Comparison of ENCODE assay signal across 9 cellular contexts in genomic region chr17:7354262-7354781, GRCh38. TPM values are rescaled to one million over a fixed set of nuclear protein-coding genes. Genes with fewer than 3 reads are reported as not detected.
DNase-seq lines count a peak whose midpoint lies in the region; ATAC-seq and TF ChIP-seq lines count a peak whose summit lies in the region.
"Had no signal": no experiment of that assay in that cellular context is flagged by ENCODE, and none has a peak within 500 bp of the region (broad histone marks: within the 10 kb centered on the region; RNA-seq: fewer than 3 reads in every experiment).

No MANE protein-coding gene starts in this region.

- in situ Hi-C loops in KBM-7 (cut with MboI; ENCODE audit: low pct_unique_long_range_greater_than_20kb, low sequenced_read_pairs) = no loop called here

- H3K36me3 ChIP-seq in Karpas-422 (ENCODE audit: insufficient read depth, low read length) = no peaks in the 10 kb centered on the region
- H3K36me3 ChIP-seq in neural cell (ENCODE audit: insufficient read depth, low read length) = no peaks in the 10 kb centered on the region

- H3K27me3 Mint-ChIP-seq in central memory CD8-positive, alpha-beta T cell = no peaks in the 10 kb centered on the region

- H3K9me3 Mint-ChIP-seq in central memory CD8-positive, alpha-beta T cell = no peaks in the 10 kb centered on the region

- no peaks in the 10 kb centered on the region for H4K20me1 ChIP-seq in Karpas-422 (ENCODE audit: insufficient read depth, low read depth, low read length)
- no peaks in the 10 kb centered on the region for H4K20me1 ChIP-seq in neural cell (ENCODE audit: insufficient read depth)

- H3K4me1 ChIP-seq in Karpas-422 (ENCODE audit: low read length) = peaks cover 36% of the 10 kb centered on the region

- H3K9ac ChIP-seq in Karpas-422 (ENCODE audit: low read length) = 0 out of 2 replicates have a peak overlapping the region, but pooled peaks have one; percentile 9
- H3K9ac ChIP-seq in neural cell (ENCODE audit: low read length) = peak overlapping the region; percentile 3

- H3K9me3 ChIP-seq in Karpas-422 (ENCODE audit: low read length) (no peaks in the 10 kb centered on the region), neural cell (ENCODE audit: low read length) (no peaks in the 10 kb centered on the region)

- H3K9me2 ChIP-seq in Karpas-422 (replicated peaks; ENCODE audit: insufficient read depth, low read length) (no peaks in the 10 kb centered on the region), neural cell (ENCODE audit: insufficient read depth, low read length) (no peaks in the 10 kb centered on the region)

- H3K27ac ChIP-seq in Karpas-422 (ENCODE audit: low read length) = no peak overlapping the region
- no peak overlapping the region for H3K27ac ChIP-seq in neural cell (ENCODE audit: low read length)

- H3K4me2 ChIP-seq in Karpas-422 (ENCODE audit: low read depth, low read length, poor library complexity, severe bottlenecking) (no peak overlapping the region), neural cell (ENCODE audit: low read length) (no peak overlapping the region)

- no peak for TF ChIP-seq EP300 in neural cell (conservative IDR thresholded peaks at IDR 0.05; ENCODE audit: poor library complexity, severe bottlenecking)

- H2AFZ ChIP-seq in Karpas-422 (ENCODE audit: low read length) (no peak overlapping the region), neural cell (ENCODE audit: low read depth, low read length) (no peak overlapping the region)

- H3K27me3 ChIP-seq in Karpas-422 (ENCODE audit: low read length) (no peaks in the 10 kb centered on the region), neural cell (ENCODE audit: insufficient read depth, low read depth, low read length) (no peaks in the 10 kb centered on the region)

- no peaks in the 10 kb centered on the region for H3F3A ChIP-seq in neural cell (ENCODE audit: insufficient read depth, low read length, poor library complexity, severe bottlenecking)

- H3K4me3 ChIP-seq in Karpas-422 (ENCODE audit: low read length) (no peak overlapping the region), neural cell (ENCODE audit: low read length) (peak overlapping the region; percentile 15)

- DNase-seq in DMS153 (lab: John Stamatoyannopoulos, UW) (peak; percentile 69), Karpas-422 (peak; percentile 48), KBM-7 (no peak), mesenteric fat pad (ENCODE audit: low spot score) (no peak)
- DNase-seq in central memory CD8-positive, alpha-beta T cell (ENCODE audit: low spot score in 2 of 2) = no peak
- DNase-seq: OCI-M1 had no signal

- TF ChIP-seq RAD21 in neural cell (conservative IDR thresholded peaks at IDR 0.05) = no peak

- H3K79me2 ChIP-seq in Karpas-422 (ENCODE audit: low read length) (no peaks in the 10 kb centered on the region), neural cell (replicated peaks; ENCODE audit: insufficient read depth, low read length) (peaks cover 3% of the 10 kb centered on the region)

- peak overlapping the region; percentile 74 for H3K27ac Mint-ChIP-seq in central memory CD8-positive, alpha-beta T cell (ENCODE audit: low read depth)

- H3K36me3 Mint-ChIP-seq in central memory CD8-positive, alpha-beta T cell (ENCODE audit: insufficient read depth) = peaks cover 15% of the 10 kb centered on the region

- ATAC-seq in central memory CD8-positive, alpha-beta T cell (replicated peaks; ENCODE audit: extremely low read depth, poor library complexity, severe bottlenecking) = no peak
- ATAC-seq in HG02759 (IDR thresholded peaks at IDR 0.05; ENCODE audit: unreplicated experiment) (no peak), GM19351 (IDR thresholded peaks at IDR 0.05; ENCODE audit: unreplicated experiment) (no peak)

- TF ChIP-seq CTCF in neural cell (IDR thresholded peaks at IDR 0.05; ENCODE audit: poor library complexity, severe bottlenecking) = no peak

- no peak overlapping the region for H3K4me3 Mint-ChIP-seq in central memory CD8-positive, alpha-beta T cell

- H3K4me1 Mint-ChIP-seq in central memory CD8-positive, alpha-beta T cell = peaks cover 49% of the 10 kb centered on the region

TF ChIP-seq in neural cell, 6 proteins besides CTCF, POLR2A, EP300 and RAD21:
- TF ChIP-seq REST (IDR thresholded peaks at IDR 0.05; ENCODE audit: borderline replicate concordance) = no peak
- no peak for TF ChIP-seq EZH2 (IDR thresholded peaks at IDR 0.05; ENCODE audit: borderline replicate concordance, insufficient read depth, low read length, poor library complexity, severe bottlenecking)
- TF ChIP-seq MXI1 (conservative IDR thresholded peaks at IDR 0.05; ENCODE audit: poor library complexity, severe bottlenecking) = no peak
- TF ChIP-seq TAF1 (IDR thresholded peaks at IDR 0.05; ENCODE audit: low read depth) = no peak
- no peak for TF ChIP-seq SMC3 (conservative IDR thresholded peaks at IDR 0.05; ENCODE audit: poor library complexity)
- TF ChIP-seq POLR2AphosphoS5 (IDR thresholded peaks at IDR 0.05) = no peak

RNA-seq across cellular contexts. Expression of gene TMEM95, which starts 0.6 kb away (rescaled TPM):
- total RNA-seq in Karpas-422 (2014; rRNA removed; shearing (Covaris generic); ENCODE audit: low replicate concordance) = not detected in 2 replicates
- not detected in 2 replicates for polyA plus RNA-seq in neural cell
- not detected in 2 replicates for polyA minus RNA-seq in neural cell
- not detected for total RNA-seq in mesenteric fat pad

RNA-seq across cellular contexts. Expression of gene KCTD11, which starts 2.4 kb away (rescaled TPM):
- total RNA-seq in Karpas-422 (2014; rRNA removed; shearing (Covaris generic); ENCODE audit: low replicate concordance) = 5.1 and 6.8 TPM in 2 replicates
- polyA plus RNA-seq in neural cell = 2.8 TPM in 2 replicates
- polyA minus RNA-seq in neural cell = 3.7 and 4.1 TPM in 2 replicates
- total RNA-seq in mesenteric fat pad = 11.9 TPM

RNA-seq across cellular contexts. Expression of gene ACAP1, which starts 18.0 kb away (rescaled TPM):
- total RNA-seq in Karpas-422 (2014; rRNA removed; shearing (Covaris generic); ENCODE audit: low replicate concordance) = 51.0 and 85.0 TPM in 2 replicates
- polyA plus RNA-seq in neural cell = 0.66 and 9.2 TPM in 2 replicates
- polyA minus RNA-seq in neural cell = not detected in 2 replicates
- total RNA-seq in mesenteric fat pad = 18.8 TPM

RNA-seq across cellular contexts. Expression of gene NEURL4, which starts 25.2 kb away (rescaled TPM):
- 11.1 and 21.2 TPM in 2 replicates for total RNA-seq in Karpas-422 (2014; rRNA removed; shearing (Covaris generic); ENCODE audit: low replicate concordance)
- 58.4 and 61.0 TPM in 2 replicates for polyA plus RNA-seq in neural cell
- polyA minus RNA-seq in neural cell = 56.1 and 69.1 TPM in 2 replicates
- total RNA-seq in mesenteric fat pad = 25.4 TPM

RNA-seq across cellular contexts. Expression of gene TNK1, which starts 26.6 kb away (rescaled TPM):
- total RNA-seq in Karpas-422 (2014; rRNA removed; shearing (Covaris generic); ENCODE audit: low replicate concordance) = 0.75 and 3.8 TPM in 2 replicates
- 0.83 and 1.5 TPM in 2 replicates for polyA plus RNA-seq in neural cell
- polyA minus RNA-seq in neural cell = 0.73 and 1.9 TPM in 2 replicates
- 0.71 TPM for total RNA-seq in mesenteric fat pad

Comparison
In these comparisons a context has a peak if more than half of its experiments do, and no peak if none do; other contexts are left out.
1. DNase-seq: peak in DMS153 (single experiment) and Karpas-422 (single experiment); none in central memory CD8-positive, alpha-beta T cell (0 of 2), KBM-7 (single experiment) and mesenteric fat pad (single experiment).